11 cellular contexts compared by ENCODE assay signal in the genomic region with DNA sequence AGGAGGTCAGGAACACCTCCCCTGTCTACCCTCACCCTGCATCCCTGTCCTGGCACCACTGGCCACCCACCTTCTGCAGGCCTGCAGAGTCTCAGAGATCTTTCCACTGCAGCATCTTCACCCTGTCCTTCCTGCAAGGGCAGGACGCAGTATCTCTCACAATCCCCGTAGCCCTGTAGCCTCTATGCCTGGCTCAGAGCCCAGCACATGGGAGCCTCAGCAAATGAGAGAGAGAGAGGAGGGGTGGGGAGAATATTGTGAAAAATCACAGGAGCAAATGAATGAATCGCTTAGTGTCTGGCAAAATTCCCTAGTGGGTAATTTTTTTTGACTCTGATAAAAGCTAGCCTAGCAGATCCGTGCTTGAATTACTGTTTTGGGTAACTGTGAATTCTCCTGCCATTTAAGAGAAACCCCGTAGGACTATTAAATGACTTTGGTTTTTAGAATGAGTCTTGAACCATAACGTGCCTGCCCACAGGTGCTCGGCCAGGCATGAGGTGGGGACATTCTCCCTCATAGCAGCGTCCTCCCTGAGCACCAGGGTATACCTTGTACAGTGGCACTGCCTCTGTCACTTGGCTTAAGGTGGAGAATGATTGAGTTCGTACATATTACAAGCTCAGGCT.
A peak's percentile ranks its signal among the peaks of the same experiment; 100 is the strongest.
DNase-seq lines count a peak whose midpoint lies in the region; TF ChIP-seq lines count a peak whose summit lies in the region.
"Had no signal": no experiment of that assay in that cellular context is flagged by ENCODE, and none has a peak within 500 bp of the region (broad histone marks: within the 10 kb centered on the region; RNA-seq: fewer than 3 reads in every experiment).

No MANE protein-coding gene starts in this region.

- no peak overlapping the region for H3K18ac ChIP-seq in trophoblast cell (ENCODE audit: low read length)

- peaks cover 0 to 56% of the 10 kb centered on the region in 2 donors for H3K4me1 ChIP-seq in right atrium auricular region
- H3K4me1 ChIP-seq in trophoblast cell (ENCODE audit: control insufficient read depth in 1 of 2, insufficient read depth in 2 of 2, low read length in 2 of 2) = no peaks in the 10 kb centered on the region

- no peak overlapping the region for H3K9ac ChIP-seq in trophoblast cell (ENCODE audit: low read length)

- TF ChIP-seq CTCF in astrocyte of the spinal cord (IDR thresholded peaks at IDR 0.05; ENCODE audit: low read depth, low read length) (no peak), right atrium auricular region (IDR thresholded peaks at IDR 0.05) (no peak)

- no peaks in the 10 kb centered on the region for H3K79me1 ChIP-seq in trophoblast cell (ENCODE audit: low read length)

- DNase-seq in NCI-H1436 treated with DMSO at 0.1 percent for 48 hours (lab: John Stamatoyannopoulos, UW) (peak; percentile 37), astrocyte of the spinal cord (ENCODE audit: low read depth, low spot score) (peak; percentile 18), right atrium auricular region (ENCODE audit: low spot score) (no peak), stromal cell of bone marrow (ENCODE audit: low read depth) (peak; percentile 24), trophoblast cell (no peak), NCI-H526 treated with DMSO at 0.1 percent for 48 hours (lab: John Stamatoyannopoulos, UW) (no peak), kidney tubule cell (ENCODE audit: low spot score) (no peak)
- DNase-seq: activated naive CD4-positive, alpha-beta T cell; MG63; Peyer's patch had no signal

- no peak overlapping the region for H4K91ac ChIP-seq in trophoblast cell (ENCODE audit: low read depth, low read length)

- H3K9me3 ChIP-seq in right atrium auricular region (no peaks in the 10 kb centered on the region), trophoblast cell (ENCODE audit: insufficient read depth, low read depth, low read length) (peaks cover 1% of the 10 kb centered on the region)
- H3K9me3 ChIP-seq: MG63, Peyer's patch had no signal

- no peak overlapping the region for H2BK120ac ChIP-seq in trophoblast cell (ENCODE audit: insufficient read depth, low read length, poor library complexity)

- no peak overlapping the region for H3K14ac ChIP-seq in trophoblast cell (ENCODE audit: low read length)

- no peak overlapping the region for H2BK5ac ChIP-seq in trophoblast cell (ENCODE audit: low read depth, low read length, poor library complexity)

- no peak overlapping the region for H4K12ac ChIP-seq in trophoblast cell (ENCODE audit: low read depth, low read length)

- H3K4ac ChIP-seq in trophoblast cell (ENCODE audit: low read depth, low read length) = no peak overlapping the region

- H3K4me2 ChIP-seq in trophoblast cell (ENCODE audit: low read length) = no peak overlapping the region
- H3K4me2 ChIP-seq: GM23338 had no signal

- no peak overlapping the region for H2AK5ac ChIP-seq in trophoblast cell (ENCODE audit: low read length)

- H3K23ac ChIP-seq in trophoblast cell (ENCODE audit: low read length) = no peak overlapping the region

- in situ Hi-C loops in astrocyte of the spinal cord (cut with HindIII; ENCODE audit: low sequenced_read_pairs) = no loop called here

- H3K4me3 ChIP-seq in astrocyte of the spinal cord (ENCODE audit: low read depth, low read length) (no peak overlapping the region), right atrium auricular region (no peak overlapping the region), trophoblast cell (ENCODE audit: low read depth, low read length) (no peak overlapping the region)
- H3K4me3 ChIP-seq: GM23338, MG63, Peyer's patch had no signal

- H3K27me3 ChIP-seq in right atrium auricular region (no peaks in the 10 kb centered on the region), trophoblast cell (ENCODE audit: insufficient read depth, low read length) (no peaks in the 10 kb centered on the region)
- H3K27me3 ChIP-seq: MG63, Peyer's patch had no signal

- H2BK12ac ChIP-seq in trophoblast cell (ENCODE audit: low read length) = no peak overlapping the region

- H2AFZ ChIP-seq in trophoblast cell (ENCODE audit: insufficient read depth, low read length, poor library complexity) = no peak overlapping the region
- H2AFZ ChIP-seq: GM23338 had no signal

- no peak overlapping the region for H4K8ac ChIP-seq in trophoblast cell (ENCODE audit: low read depth, low read length)

- H3K27ac ChIP-seq in right atrium auricular region (peak overlapping the region; percentile 59 to 81), trophoblast cell (ENCODE audit: low read depth, low read length) (no peak overlapping the region)
- H3K27ac ChIP-seq: Peyer's patch had no signal

- H3K36me3 ChIP-seq in right atrium auricular region (no peaks in the 10 kb centered on the region), trophoblast cell (ENCODE audit: control insufficient read depth in 1 of 2, insufficient read depth in 2 of 2, low read length in 2 of 2) (no peaks in the 10 kb centered on the region)
- H3K36me3 ChIP-seq: MG63, Peyer's patch had no signal

- WGBS in trophoblast cell (ENCODE audit: extremely low coverage, insufficient coverage, insufficient read length) = no CpG with 5 or more reads among the region's 9 CpGs

- no peaks in the 10 kb centered on the region for H3K79me2 ChIP-seq in trophoblast cell (ENCODE audit: control insufficient read depth, insufficient read depth, low read length, poor library complexity)

Comparison
In these comparisons a context has a peak if more than half of its experiments do, and no peak if none do; other contexts are left out.
1. DNase-seq: peak in NCI-H1436 treated with DMSO at 0.1 percent for 48 hours (single experiment), astrocyte of the spinal cord (single experiment) and stromal cell of bone marrow (single experiment); none in right atrium auricular region (single experiment), trophoblast cell (0 of 2), NCI-H526 treated with DMSO at 0.1 percent for 48 hours (single experiment) and kidney tubule cell (single experiment).